ENCODE assay signal across 10 cellular contexts in the genomic region with DNA sequence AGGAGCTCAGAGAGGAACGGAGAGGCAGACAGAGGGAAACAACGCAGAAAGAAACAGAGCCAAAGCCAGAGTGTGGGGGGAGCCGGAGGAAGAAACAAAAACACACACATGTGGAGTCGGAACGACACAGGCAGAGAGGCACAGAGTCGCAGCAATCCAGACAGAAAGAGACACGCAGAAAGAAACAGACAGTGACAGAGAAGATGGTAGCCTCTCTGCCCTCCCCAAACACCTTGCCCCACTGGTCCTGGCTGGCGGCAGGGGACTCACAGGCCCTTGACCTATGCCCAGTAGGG. TPM values are rescaled to one million over a fixed set of nuclear protein-coding genes. Genes with fewer than 3 reads are reported as not detected.
DNase-seq lines count a peak whose midpoint lies in the region; ATAC-seq, FAIRE-seq and TF ChIP-seq lines count a peak whose summit lies in the region.
"Had no signal": no experiment of that assay in that cellular context is flagged by ENCODE, and none has a peak within 500 bp of the region (broad histone marks: within the 10 kb centered on the region; RNA-seq: fewer than 3 reads in every experiment).

No MANE protein-coding gene starts in this region.

- no peaks in the 10 kb centered on the region for H3K27me3 ChIP-seq in CD4-positive, alpha-beta memory T cell (ENCODE audit: insufficient read depth, low read length)
- H3K27me3 ChIP-seq in H1 (replicated peaks in 1 of 4; ENCODE audit: control insufficient read depth in 3 of 4, extremely low read depth in 1 of 4, insufficient read depth in 3 of 4, low read length in 3 of 4) (no peaks in the 10 kb centered on the region), ovary (no peaks in the 10 kb centered on the region)

- TF ChIP-seq RAD21 in H1 (IDR thresholded peaks at IDR 0.05 in 1 of 2, conservative IDR thresholded peaks at IDR 0.05 in 1 of 2; ENCODE audit: low read depth in 2 of 2, low read length in 2 of 2) = no peak

- no peaks in the 10 kb centered on the region for H3K27me3 Mint-ChIP-seq in CD4-positive, alpha-beta memory T cell
- H3K27me3 Mint-ChIP-seq in CD14-positive monocyte (ENCODE audit: low read depth in 3 of 3) = peaks cover 0 to 6% (median 3%) of the 10 kb centered on the region in 3 donors

- TF ChIP-seq POLR2A in NB4 (IDR thresholded peaks at IDR 0.05; ENCODE audit: extremely low read depth, insufficient read length) (no peak), H1 (IDR thresholded peaks at IDR 0.05; ENCODE audit: control extremely low read depth in 1 of 2, low read depth in 2 of 2, low read length in 2 of 2) (no peak), ovary (IDR thresholded peaks at IDR 0.05) (no peak)

- no peak overlapping the region for H2AK5ac ChIP-seq in H1 (ENCODE audit: low read depth, low read length)

- H3K27ac ChIP-seq in CD4-positive, alpha-beta memory T cell (ENCODE audit: low read depth, low read length) = no peak overlapping the region
- H3K27ac ChIP-seq in H1 (ENCODE audit: low read depth, low read length) (no peak overlapping the region), ovary (peak overlapping the region; percentile 2 to 23)

- no peak for TF ChIP-seq CTCF in NB4 (IDR thresholded peaks at IDR 0.05; ENCODE audit: low read depth, low read length)
- TF ChIP-seq CTCF in H1 (IDR thresholded peaks at IDR 0.05; ENCODE audit: control extremely low read depth in 1 of 3, insufficient read depth in 1 of 3, low read depth in 1 of 3, low read length in 3 of 3) = no peak
- no peak for TF ChIP-seq CTCF in ovary (IDR thresholded peaks at IDR 0.05)
- TF ChIP-seq CTCF in CD14-positive monocyte (IDR thresholded peaks at IDR 0.05) = no peak

- H4K91ac ChIP-seq in H1 (replicated peaks; ENCODE audit: insufficient read length, low read length) = no peak overlapping the region

- H3K4me2 ChIP-seq in H1 (ENCODE audit: insufficient read depth in 1 of 2, low read depth in 2 of 2, low read length in 2 of 2) = peak overlapping the region; percentile 82 to 92; a peak in 2 of 4 replicates

- H3K23ac ChIP-seq in H1 (ENCODE audit: insufficient read length) = no peak overlapping the region

- peaks cover 8% of the 10 kb centered on the region; the same call in 1 of the 2 replicates for H3K23me2 ChIP-seq in H1 (ENCODE audit: low read depth, low read length)

- H2BK5ac ChIP-seq in H1 (ENCODE audit: low read depth, low read length) = no peak overlapping the region

- H3K36me3 Mint-ChIP-seq in CD4-positive, alpha-beta memory T cell = peaks cover 27 to 44% of the 10 kb centered on the region in 2 donors
- peaks cover 36 to 46% of the 10 kb centered on the region in 2 donors for H3K36me3 Mint-ChIP-seq in CD14-positive monocyte

- no peak overlapping the region for H2BK120ac ChIP-seq in H1 (replicated peaks; ENCODE audit: low read depth, low read length)

- H4K5ac ChIP-seq in H1 (ENCODE audit: insufficient read length, low read depth, low read length) = no peak overlapping the region

- H2AFZ ChIP-seq in H1 (ENCODE audit: low read length) = no peak overlapping the region

- H3K56ac ChIP-seq in H1 (replicated peaks; ENCODE audit: insufficient read length, low read depth, low read length) = no peak overlapping the region

- FAIRE-seq in H1 (lab: Jason Lieb, UNC) (no peak), RCC 7860 (lab: Jason Lieb, UNC) (no peak)

- no peak overlapping the region for H3K9ac ChIP-seq in H1 (replicated peaks in 1 of 4; ENCODE audit: extremely low read depth in 1 of 4, low read depth in 3 of 4, low read length in 3 of 4)

- CTCF ChIA-PET in CD4-positive, alpha-beta memory T cell (lab: Charles Lee; ENCODE audit: partially characterized antibody) = interaction anchor here (0.9 to 1.6 kb wide), 5 partner anchors 21 to 75 kb away, joined by 3 to 5 read pairs (median 3); a partner anchor contains a TSS
- CTCF ChIA-PET in H1 (lab: Charles Lee; ENCODE audit: partially characterized antibody) = interaction anchor here (0.6 to 2.5 kb wide), 17 partner anchors 10 to 586 kb away, joined by 3 to 22 read pairs (median 4); a partner anchor contains a TSS

- peaks cover 10% of the 10 kb centered on the region for H3K79me1 ChIP-seq in H1 (ENCODE audit: low read depth, low read length)

- peak overlapping the region in 6 of 7 donors; percentile 13 to 84 (median 80) for H3K27ac Mint-ChIP-seq in CD4-positive, alpha-beta memory T cell
- H3K27ac Mint-ChIP-seq in CD14-positive monocyte = no peak overlapping the region

- peaks cover 45% of the 10 kb centered on the region for H3K4me1 ChIP-seq in CD4-positive, alpha-beta memory T cell (ENCODE audit: insufficient read depth, low read length)
- peaks cover 0 to 11% (median 4%) of the 10 kb centered on the region in 4 experiments; a peak in 3 of 7 replicates for H3K4me1 ChIP-seq in H1 (replicated peaks in 1 of 4; ENCODE audit: control insufficient read depth in 3 of 4, insufficient read depth in 4 of 4, low read length in 3 of 4)
- H3K4me1 ChIP-seq in ovary (ENCODE audit: insufficient read depth) = peaks cover 10% of the 10 kb centered on the region

- H3K4ac ChIP-seq in H1 (replicated peaks; ENCODE audit: insufficient read length, low read depth, low read length) = no peak overlapping the region

- peak overlapping the region; percentile 27 to 95 (median 66) for H3K4me3 Mint-ChIP-seq in CD4-positive, alpha-beta memory T cell
- peak overlapping the region in 1 of 2 donors; percentile 19 for H3K4me3 Mint-ChIP-seq in CD14-positive monocyte

- H3K4me1 Mint-ChIP-seq in CD4-positive, alpha-beta memory T cell = peaks cover 26 to 65% (median 39%) of the 10 kb centered on the region in 4 donors
- H3K4me1 Mint-ChIP-seq in CD14-positive monocyte = peaks cover 47% of the 10 kb centered on the region

- H3K4me3 ChIP-seq in CD4-positive, alpha-beta memory T cell (ENCODE audit: low read length in 2 of 2) = no peak overlapping the region
- H3K4me3 ChIP-seq in NB4 (ENCODE audit: low read depth, low read length) (peak overlapping the region; percentile 79), H1 (ENCODE audit: extremely low read depth in 1 of 4, insufficient read depth in 2 of 4, low read depth in 3 of 4, low read length in 4 of 4) (peak overlapping the region in 1 of 4 experiments; percentile 94; a peak in 2 of 8 replicates), ovary (peak overlapping the region; percentile 90)

- intact Hi-C loops in CD4-positive, alpha-beta memory T cell (cut with micrococcal nuclease) = loop anchor here (10.0 kb wide), 1 partner anchor 231 kb away; a partner anchor contains a TSS
- intact Hi-C loops in ovary (cut with DNase I) = loop anchor here in 1 of 4 donors (10.0 kb wide), 1 partner anchor 219 kb away; a partner anchor contains a TSS
- intact Hi-C loops in CD14-positive monocyte (cut with micrococcal nuclease) = loop anchor here (10.0 kb wide), 3 partner anchors 129 to 409 kb away; a partner anchor contains a TSS

- no peak overlapping the region for H3K14ac ChIP-seq in H1 (ENCODE audit: insufficient read length)

- DNase-seq in CD4-positive, alpha-beta memory T cell = no peak
- DNase-seq in NB4 (ENCODE audit: low read depth) = no peak
- DNase-seq in H1 (ENCODE audit: low read depth in 1 of 2, low spot score in 2 of 2) = no peak
- DNase-seq in ovary = no peak
- DNase-seq in RCC 7860 (ENCODE audit: low spot score) = no peak
- DNase-seq in CD14-positive monocyte (ENCODE audit: low spot score) = no peak
- DNase-seq in OCI-M1 (lab: John Stamatoyannopoulos, UW) = no peak
- DNase-seq: islet precursor cell, NCI-H446 had no signal

- peaks cover 38% of the 10 kb centered on the region for H3K36me3 ChIP-seq in CD4-positive, alpha-beta memory T cell (ENCODE audit: insufficient read depth, low read length)
- H3K36me3 ChIP-seq in H1 (ENCODE audit: control insufficient read depth in 2 of 4, insufficient read depth in 4 of 4, low read length in 3 of 4) = peaks cover 34 to 51% (median 41%) of the 10 kb centered on the region in 4 experiments
- H3K36me3 ChIP-seq in ovary = no peaks in the 10 kb centered on the region

- H4K20me1 ChIP-seq in H1 (replicated peaks in 1 of 2; ENCODE audit: control insufficient read depth in 1 of 2, insufficient read depth in 2 of 2, low read length in 2 of 2) = peaks cover 8 to 26% of the 10 kb centered on the region in 2 experiments

- no peak overlapping the region for H2BK20ac ChIP-seq in H1 (ENCODE audit: low read length)

- H3K18ac ChIP-seq in H1 (ENCODE audit: extremely low read depth, low read length) = no peak overlapping the region

- H3K79me2 ChIP-seq in H1 (ENCODE audit: control insufficient read depth in 1 of 2, insufficient read depth in 2 of 2, low read length in 2 of 2) = peaks cover 0 to 21% of the 10 kb centered on the region in 2 experiments; a peak in 2 of 4 replicates

- H3K9me3 Mint-ChIP-seq in CD4-positive, alpha-beta memory T cell = no peaks in the 10 kb centered on the region
- H3K9me3 Mint-ChIP-seq in CD14-positive monocyte = peaks cover 0 to 1% (median 0%) of the 10 kb centered on the region in 7 donors

- H4K8ac ChIP-seq in H1 (ENCODE audit: extremely low read depth, insufficient read depth, low read length) = no peak overlapping the region

- no peak overlapping the region for H2BK15ac ChIP-seq in H1 (ENCODE audit: low read length)

- H3K9me3 ChIP-seq in CD4-positive, alpha-beta memory T cell (ENCODE audit: control insufficient read depth in 1 of 2, low read length in 2 of 2) = no peaks in the 10 kb centered on the region
- H3K9me3 ChIP-seq in H1 (ENCODE audit: insufficient read depth in 2 of 2, low read depth in 1 of 2, low read length in 1 of 2) = no peaks in the 10 kb centered on the region
- no peaks in the 10 kb centered on the region for H3K9me3 ChIP-seq in ovary

- no peak overlapping the region for H2BK12ac ChIP-seq in H1 (ENCODE audit: low read depth, low read length)

- TF ChIP-seq EP300 in H1 (IDR thresholded peaks at IDR 0.05; ENCODE audit: borderline replicate concordance in 1 of 2, low read depth in 2 of 2, low read length in 2 of 2) = no peak
- TF ChIP-seq EP300 in ovary (IDR thresholded peaks at IDR 0.05) = no peak

- 93% methylated on average over 8 of the region's 8 CpGs; no CpG with 5 or more reads in 1 of the 2 experiments for WGBS in H1 (ENCODE audit: extremely low coverage in 1 of 2, insufficient coverage in 1 of 2, insufficient read length in 1 of 2, insufficient replicate concordance in 2 of 2, low coverage in 1 of 2, low lambda C conversion rate in 2 of 2, missing lambda C conversion rate in 1 of 2), 2 experiments
- WGBS in ovary, 3 donors = 7 to 11% (median 10%) methylated on average over 8 of the region's 8 CpGs

- POLR2A ChIA-PET in CD4-positive, alpha-beta memory T cell (lab: Charles Lee; ENCODE audit: partially characterized antibody) = interaction anchor here (1.0 to 1.3 kb wide), 2 partner anchors 33 to 48 kb away, joined by 3 to 5 read pairs; a partner anchor contains a TSS
- POLR2A ChIA-PET in H1 (lab: Charles Lee; ENCODE audit: partially characterized antibody) = interaction anchor here (1.0 to 15.0 kb wide), 7 partner anchors 10 to 323 kb away, joined by 3 to 175 read pairs (median 7); a partner anchor contains a TSS

- no peak for ATAC-seq in HG03196 (IDR thresholded peaks at IDR 0.05; ENCODE audit: unreplicated experiment)

RNA-seq across cellular contexts. Expression of a gene that starts 1.7 kb away (rescaled TPM):
- total RNA-seq in CD4-positive, alpha-beta memory T cell = 10 to 100 TPM; 20.1 to 21.7 TPM
- 10 to 100 TPM in 1 of 2 donors, 1 to 10 TPM in 1; 8.3 to 16.1 TPM for polyA plus RNA-seq in CD4-positive, alpha-beta memory T cell
- total RNA-seq in H1 (2021; fragmentation: NEBNext Ultra II Directional; extraction: Animal tissue kit (Norgen Biotek cat#: 25700)) = 31.7 and 34.7 TPM in 2 replicates
- 91.8 and 114 TPM in 2 replicates for polyA plus RNA-seq in H1 (2011; rRNA removed)
- 64.6 TPM for polyA plus RNA-seq in H1 (2011; cell fraction: cytosol; rRNA removed)
- 127 TPM for polyA plus RNA-seq in H1 (2011; cell fraction: nucleus; rRNA removed)
- 20.3 to 43.2 TPM (median 36.1 TPM) in 4 replicates for polyA plus RNA-seq in H1 (2012, experiment 1 of 2)
- 31.2 TPM for polyA plus RNA-seq in H1 (2012, experiment 2 of 2)
- polyA plus RNA-seq in H1 (2013, experiment 1 of 2) = 19.0 TPM
- polyA plus RNA-seq in H1 (2013, experiment 2 of 2) = 19.0 TPM
- polyA minus RNA-seq in H1 (2011; rRNA and poly(A)+ RNA removed) = 47.8 and 85.2 TPM in 2 replicates
- 45.2 TPM for polyA minus RNA-seq in H1 (2011; cell fraction: cytosol; rRNA and poly(A)+ RNA removed)
- polyA minus RNA-seq in H1 (2011; cell fraction: nucleus; rRNA and poly(A)+ RNA removed) = 48.5 TPM
- total RNA-seq in ovary = 10 to 100 TPM; 30.5 to 58.6 (median 36.3) TPM
- 10 to 100 TPM in 1 of 2 donors, 1 to 10 TPM in 1; 8.0 to 23.2 TPM for polyA plus RNA-seq in ovary
- polyA plus RNA-seq in CD14-positive monocyte = 1 to 10 TPM; 4.2 to 4.3 TPM

RNA-seq across cellular contexts. Expression of a gene that starts 21.3 kb away (rescaled TPM):
- 1 to 10 TPM; 3.3 to 3.5 TPM for total RNA-seq in CD4-positive, alpha-beta memory T cell
- under 1 TPM; 0.04 to 0.78 TPM for polyA plus RNA-seq in CD4-positive, alpha-beta memory T cell
- 26.7 and 29.5 TPM in 2 replicates for total RNA-seq in H1 (2021; fragmentation: NEBNext Ultra II Directional; extraction: Animal tissue kit (Norgen Biotek cat#: 25700))
- 11.6 and 17.5 TPM in 2 replicates for polyA plus RNA-seq in H1 (2011; rRNA removed)
- 11.5 TPM for polyA plus RNA-seq in H1 (2011; cell fraction: cytosol; rRNA removed)
- 57.7 TPM for polyA plus RNA-seq in H1 (2011; cell fraction: nucleus; rRNA removed)
- polyA plus RNA-seq in H1 (2012, experiment 1 of 2) = 16.1 to 23.3 TPM (median 21.1 TPM) in 4 replicates
- 19.3 TPM for polyA plus RNA-seq in H1 (2012, experiment 2 of 2)
- polyA plus RNA-seq in H1 (2013, experiment 1 of 2) = 17.3 TPM
- polyA plus RNA-seq in H1 (2013, experiment 2 of 2) = 14.2 TPM
- polyA minus RNA-seq in H1 (2011; rRNA and poly(A)+ RNA removed) = 26.2 and 26.5 TPM in 2 replicates
- polyA minus RNA-seq in H1 (2011; cell fraction: cytosol; rRNA and poly(A)+ RNA removed) = 20.9 TPM
- 30.1 TPM for polyA minus RNA-seq in H1 (2011; cell fraction: nucleus; rRNA and poly(A)+ RNA removed)
- 1 to 10 TPM in 3 of 7 donors, under 1 TPM in 4; 0.23 to 3.4 (median 0.92) TPM for total RNA-seq in ovary
- polyA plus RNA-seq in ovary = under 1 TPM; 0.48 to 0.69 TPM
- not detected for polyA plus RNA-seq in CD14-positive monocyte

RNA-seq across cellular contexts. Expression of a gene that starts 33.0 kb away (rescaled TPM):
- 10 to 100 TPM; 84.5 to 91.8 TPM for total RNA-seq in CD4-positive, alpha-beta memory T cell
- polyA plus RNA-seq in CD4-positive, alpha-beta memory T cell = 10 to 100 TPM; 49.4 to 50.3 TPM
- total RNA-seq in H1 (2021; fragmentation: NEBNext Ultra II Directional; extraction: Animal tissue kit (Norgen Biotek cat#: 25700)) = 89.4 and 95.8 TPM in 2 replicates
- polyA plus RNA-seq in H1 (2011; rRNA removed) (144 and 166 TPM in 2 replicates), ovary (100 to 1,000 TPM; 114 to 119 TPM), CD14-positive monocyte (10 to 100 TPM; 16.5 to 18.7 TPM)
- 147 TPM for polyA plus RNA-seq in H1 (2011; cell fraction: cytosol; rRNA removed)
- 343 TPM for polyA plus RNA-seq in H1 (2011; cell fraction: nucleus; rRNA removed)
- polyA plus RNA-seq in H1 (2012, experiment 1 of 2) = 107 to 124 TPM (median 113 TPM) in 4 replicates
- polyA plus RNA-seq in H1 (2012, experiment 2 of 2) = 81.5 TPM
- polyA plus RNA-seq in H1 (2013, experiment 1 of 2) = 118 TPM
- 106 TPM for polyA plus RNA-seq in H1 (2013, experiment 2 of 2)
- polyA minus RNA-seq in H1 (2011; rRNA and poly(A)+ RNA removed) = 89.4 and 110 TPM in 2 replicates
- 53.8 TPM for polyA minus RNA-seq in H1 (2011; cell fraction: cytosol; rRNA and poly(A)+ RNA removed)
- 90.6 TPM for polyA minus RNA-seq in H1 (2011; cell fraction: nucleus; rRNA and poly(A)+ RNA removed)
- total RNA-seq in ovary = 100 to 1,000 TPM in 2 of 7 donors, 10 to 100 TPM in 5; 51.8 to 132 (median 62.5) TPM

RNA-seq across cellular contexts. Expression of a gene that starts 48.7 kb away (rescaled TPM):
- 10 to 100 TPM; 31.6 to 32.4 TPM for total RNA-seq in CD4-positive, alpha-beta memory T cell
- 1 to 10 TPM; 3.0 to 3.5 TPM for polyA plus RNA-seq in CD4-positive, alpha-beta memory T cell
- 50.4 and 51.2 TPM in 2 replicates for total RNA-seq in H1 (2021; fragmentation: NEBNext Ultra II Directional; extraction: Animal tissue kit (Norgen Biotek cat#: 25700))
- 58.0 and 97.1 TPM in 2 replicates for polyA plus RNA-seq in H1 (2011; rRNA removed)
- polyA plus RNA-seq in H1 (2011; cell fraction: cytosol; rRNA removed) = 56.2 TPM
- polyA plus RNA-seq in H1 (2011; cell fraction: nucleus; rRNA removed) = 414 TPM
- 41.3 to 61.6 TPM (median 60.3 TPM) in 4 replicates for polyA plus RNA-seq in H1 (2012, experiment 1 of 2)
- 50.8 TPM for polyA plus RNA-seq in H1 (2012, experiment 2 of 2)
- polyA plus RNA-seq in H1 (2013, experiment 1 of 2) = 59.4 TPM
- polyA plus RNA-seq in H1 (2013, experiment 2 of 2) = 53.8 TPM
- 49.8 and 64.4 TPM in 2 replicates for polyA minus RNA-seq in H1 (2011; rRNA and poly(A)+ RNA removed)
- 34.9 TPM for polyA minus RNA-seq in H1 (2011; cell fraction: cytosol; rRNA and poly(A)+ RNA removed)
- polyA minus RNA-seq in H1 (2011; cell fraction: nucleus; rRNA and poly(A)+ RNA removed) = 74.3 TPM
- 10 to 100 TPM in 4 of 7 donors, 1 to 10 TPM in 3; 7.9 to 19.1 (median 10.5) TPM for total RNA-seq in ovary
- polyA plus RNA-seq in ovary = 10 to 100 TPM in 1 of 2 donors, 1 to 10 TPM in 1; 8.7 to 14.5 TPM
- 10 to 100 TPM; 16.3 to 20.4 TPM for polyA plus RNA-seq in CD14-positive monocyte

Comparison
In these comparisons a context has a peak if more than half of its experiments do, and no peak if none do; other contexts are left out.
1. H3K27ac ChIP-seq: peak in ovary (2 of 2); none in CD4-positive, alpha-beta memory T cell (single experiment) and H1 (single experiment).
2. H3K4me3 ChIP-seq: peak in NB4 (single experiment) and ovary (single experiment); none in CD4-positive, alpha-beta memory T cell (0 of 2).
3. H3K27ac Mint-ChIP-seq: peak in CD4-positive, alpha-beta memory T cell (6 of 7); none in CD14-positive monocyte (0 of 7).